In genomic region chr17:7842950-7843535, GRCh38 we compare ENCODE assay signal across 8 cellular contexts. TPM values are rescaled to one million over a fixed set of nuclear protein-coding genes. Genes with fewer than 3 reads are reported as not detected.
A peak's percentile ranks its signal among the peaks of the same experiment; 100 is the strongest.
DNase-seq lines count a peak whose midpoint lies in the region; ATAC-seq and TF ChIP-seq lines count a peak whose summit lies in the region.

No MANE protein-coding gene starts in this region.

- no peaks in the 10 kb centered on the region for H3K27me3 ChIP-seq in osteoblast (ENCODE audit: insufficient read depth, low read length)

- peak; percentile 4 for ATAC-seq in GM18517 (IDR thresholded peaks at IDR 0.05; ENCODE audit: unreplicated experiment)

- peaks cover 7% of the 10 kb centered on the region for H3K36me3 Mint-ChIP-seq in activated naive CD8-positive, alpha-beta T cell

- H3K27me3 Mint-ChIP-seq in activated naive CD8-positive, alpha-beta T cell, result no peaks in the 10 kb centered on the region

- peaks cover 11% of the 10 kb centered on the region for H3K36me3 ChIP-seq in osteoblast (ENCODE audit: insufficient read depth, low read length)

- peak overlapping the region; percentile 57 for H2AFZ ChIP-seq in osteoblast (ENCODE audit: low read length)

- peak overlapping the region; percentile 99 for H3K27ac Mint-ChIP-seq in activated naive CD8-positive, alpha-beta T cell

- peak overlapping the region; percentile 95 for H3K4me3 Mint-ChIP-seq in activated naive CD8-positive, alpha-beta T cell

- H3K4me1 Mint-ChIP-seq in activated naive CD8-positive, alpha-beta T cell (ENCODE audit: low read depth), result peaks cover 39% of the 10 kb centered on the region

- peak overlapping the region; percentile 99 for H3K27ac ChIP-seq in osteoblast (ENCODE audit: low read depth, low read length)

- TF ChIP-seq CTCF in osteoblast (IDR thresholded peaks at IDR 0.05; ENCODE audit: extremely low read depth, low read depth, low read length), result no peak

- H4K20me1 ChIP-seq in osteoblast (ENCODE audit: insufficient read depth, low read length), result peaks cover 36% of the 10 kb centered on the region

- intact Hi-C loops in head of caudate nucleus (cut with DNase I), result no loop called here

- no peaks in the 10 kb centered on the region for H3K9me3 ChIP-seq in osteoblast (ENCODE audit: low read depth, low read length)

- H3K4me1 ChIP-seq in osteoblast (ENCODE audit: insufficient read depth, low read length), result peaks cover 37% of the 10 kb centered on the region

- H3K4me3 ChIP-seq in osteoblast (ENCODE audit: insufficient read depth, low read length), result peak overlapping the region; percentile 81

- peak overlapping the region; percentile 97 for H3K4me2 ChIP-seq in osteoblast (ENCODE audit: insufficient read depth, low read length)

- DNase-seq in AG08395 (ENCODE audit: low spot score) (peak; percentile 62), NCI-H69 (lab: John Stamatoyannopoulos, UW) (peak; percentile 63), head of caudate nucleus (peak in 34 of 42 donors; percentile 23 to 78 (median 55)), osteoblast (ENCODE audit: insufficient read length, low spot score, missing footprints) (peak; percentile 60), mesenteric fat pad (ENCODE audit: low spot score) (no peak)
- DNase-seq in central memory CD4-positive, alpha-beta T cell, result no peak

- H3K79me2 ChIP-seq in osteoblast (ENCODE audit: insufficient read depth, low read length), result peaks cover 37% of the 10 kb centered on the region

- H3K9me3 Mint-ChIP-seq in activated naive CD8-positive, alpha-beta T cell (ENCODE audit: low read depth), result no peaks in the 10 kb centered on the region

RNA-seq across cellular contexts. Expression of gene KDM6B, which starts 9.0 kb away (rescaled TPM):
- total RNA-seq in osteoblast, result 5.6 and 12.3 TPM in 2 replicates
- 92.5 TPM for total RNA-seq in mesenteric fat pad

RNA-seq across cellular contexts. Expression of gene TMEM88, which starts 11.8 kb away (rescaled TPM):
- total RNA-seq in osteoblast, result 0.29 and 0.36 TPM in 2 replicates
- total RNA-seq in mesenteric fat pad, result 34.2 TPM

RNA-seq across cellular contexts. Expression of gene NAA38, which starts 14.3 kb away (rescaled TPM):
- total RNA-seq in osteoblast (25.3 and 29.7 TPM in 2 replicates), mesenteric fat pad (68.3 TPM)

RNA-seq across cellular contexts. Expression of gene CYB5D1, which starts 14.8 kb away (rescaled TPM):
- total RNA-seq in osteoblast, result 8.3 and 10.5 TPM in 2 replicates
- 16.7 TPM for total RNA-seq in mesenteric fat pad

RNA-seq across cellular contexts. Expression of gene CHD3, which starts 45.5 kb away (rescaled TPM):
- 95.2 and 97.0 TPM in 2 replicates for total RNA-seq in osteoblast
- 40.9 TPM for total RNA-seq in mesenteric fat pad

Comparison
In these comparisons a context has a peak if more than half of its experiments do, and no peak if none do; other contexts are left out.
1. DNase-seq: peak in AG08395 (single experiment), NCI-H69 (single experiment), head of caudate nucleus (34 of 42) and osteoblast (single experiment); none in mesenteric fat pad (single experiment) and central memory CD4-positive, alpha-beta T cell (single experiment).
2. RNA of gene TMEM88, which starts 11.8 kb away (total RNA-seq): 34.2 TPM in mesenteric fat pad (single experiment); 0.29 to 0.36 TPM in osteoblast; every median in the first group is over 10 times any median in the second.